Comparison of ENCODE assay signal across 8 cellular contexts in genomic region chr7:99616359-99617186, GRCh38. TPM values are rescaled to one million over a fixed set of nuclear protein-coding genes. Genes with fewer than 3 reads are reported as not detected.
DNase-seq lines count a peak whose midpoint lies in the region; ATAC-seq and TF ChIP-seq lines count a peak whose summit lies in the region.

Gene ZSCAN25, plus strand, starts transcription at chr7:99616946. Its CDS starts 2,661 bp downstream, at chr7:99619607.

- POLR2A ChIA-PET in GM10248 (lab: Yijun Ruan, JAX): no interaction called here

- H3K4me1 Mint-ChIP-seq in HFFc6 (ENCODE audit: low read depth): peaks cover 55% of the 10 kb centered on the region
- H3K4me1 Mint-ChIP-seq in activated naive CD8-positive, alpha-beta T cell (ENCODE audit: low read depth): peaks cover 48% of the 10 kb centered on the region

- DNase-seq in GM10248 (ENCODE audit: extremely low spot score) (peak; percentile 95), HFFc6 (peak; percentile 84), NCI-H1048 (lab: John Stamatoyannopoulos, UW) (peak; percentile 84), SKM-1 (lab: John Stamatoyannopoulos, UW; ENCODE audit: unreplicated experiment) (peak; percentile 91), Right ventricle myocardium inferior (ENCODE audit: missing footprints) (peak; percentile 94), ovary (peak; percentile 83 to 92 (median 86)), thyroid gland (peak; percentile 82 to 87)

- H3K27ac ChIP-seq in ovary (peak within 1 kb of the TSS; percentile 65 to 70), thyroid gland (peak within 1 kb of the TSS in 2 of 3 donors; percentile 77 to 79)

- peaks cover 13% of the 10 kb centered on the region for H3K36me3 Mint-ChIP-seq in HFFc6 (ENCODE audit: low read depth)
- H3K36me3 Mint-ChIP-seq in activated naive CD8-positive, alpha-beta T cell: peaks cover 13% of the 10 kb centered on the region

- TF ChIP-seq CTCF in GM10248 (IDR thresholded peaks at IDR 0.05; ENCODE audit: control extremely low read depth, extremely low read depth, low read depth, missing control alignments): peak; percentile 65
- peak; percentile 60 for TF ChIP-seq CTCF in HFFc6 (IDR thresholded peaks at IDR 0.05)
- no peak for TF ChIP-seq CTCF in ovary (IDR thresholded peaks at IDR 0.05)
- TF ChIP-seq CTCF in thyroid gland (IDR thresholded peaks at IDR 0.05): peak in 2 of 6 experiments; percentile 9 to 10

- peaks cover 3% of the 10 kb centered on the region for H3K27me3 Mint-ChIP-seq in HFFc6 (ENCODE audit: insufficient read depth)
- no peaks in the 10 kb centered on the region for H3K27me3 Mint-ChIP-seq in activated naive CD8-positive, alpha-beta T cell

- intact Hi-C loops in Right ventricle myocardium inferior (cut with DNase I): no loop called here
- intact Hi-C loops in ovary (cut with DNase I): no loop called here
- intact Hi-C loops in thyroid gland (cut with DNase I): loop anchor here (10.0 kb wide), 1 partner anchor 62 kb away; the partner anchor contains the start of genes FAM200A and ZNF655

- TF ChIP-seq POLR2A in ovary (IDR thresholded peaks at IDR 0.05): peak; percentile 44
- peak in 1 of 2 donors; percentile 59 for TF ChIP-seq POLR2A in thyroid gland (IDR thresholded peaks at IDR 0.05)

- no peaks in the 10 kb centered on the region for H3K9me3 ChIP-seq in ovary
- no peaks in the 10 kb centered on the region for H3K9me3 ChIP-seq in thyroid gland

- 0 to 1% (median 1%) methylated on average over 37 to 59 of the region's 59 CpGs for WGBS in ovary, 3 donors
- 2% methylated on average over 15 to 20 of the region's 59 CpGs for WGBS in thyroid gland, 2 donors

- H3K4me3 Mint-ChIP-seq in HFFc6: peak within 1 kb of the TSS; percentile 95
- peak within 1 kb of the TSS; percentile 95 for H3K4me3 Mint-ChIP-seq in activated naive CD8-positive, alpha-beta T cell

- CTCF ChIA-PET in GM10248 (lab: Yijun Ruan, JAX): interaction anchor here (1.1 to 4.0 kb wide), 7 partner anchors 9 to 376 kb away, joined by 3 to 13 read pairs (median 3); partner anchors contain the start of gene ZNF655

- no peaks in the 10 kb centered on the region for H3K9me3 Mint-ChIP-seq in HFFc6
- no peaks in the 10 kb centered on the region for H3K9me3 Mint-ChIP-seq in activated naive CD8-positive, alpha-beta T cell (ENCODE audit: low read depth)

- H3K27ac Mint-ChIP-seq in HFFc6: peak within 1 kb of the TSS; percentile 90
- H3K27ac Mint-ChIP-seq in activated naive CD8-positive, alpha-beta T cell: peak within 1 kb of the TSS; percentile 94

- H3K36me3 ChIP-seq in ovary (no peaks in the 10 kb centered on the region), thyroid gland (peaks cover 23% of the 10 kb centered on the region in 2 donors)

- no peaks in the 10 kb centered on the region for H3K27me3 ChIP-seq in ovary
- no peaks in the 10 kb centered on the region for H3K27me3 ChIP-seq in thyroid gland

- peak; percentile 97 for ATAC-seq in Right ventricle myocardium inferior

- no peak for TF ChIP-seq EP300 in ovary (IDR thresholded peaks at IDR 0.05)

- peaks cover 4% of the 10 kb centered on the region for H3K4me1 ChIP-seq in ovary (ENCODE audit: insufficient read depth)
- H3K4me1 ChIP-seq in thyroid gland: peaks cover 9 to 11% of the 10 kb centered on the region in 2 donors

- H3K4me3 ChIP-seq in ovary (peak within 1 kb of the TSS; percentile 76), thyroid gland (replicated peaks in 1 of 3) (peak within 1 kb of the TSS; percentile 60 to 97 (median 96))

RNA-seq across cellular contexts. Expression of gene ZSCAN25, which starts in this region (rescaled TPM):
- total RNA-seq in HFFc6 (2021; fragmentation: NEBNext Ultra II Directional; extraction: Animal tissue kit (Norgen Biotek cat#: 25700)): 10 to 100 TPM in 3 of 6 experiments, 1 to 10 TPM in 3; 9.3 to 12.6 (median 9.9) TPM
- 8.1 TPM for total RNA-seq in Right ventricle myocardium inferior
- total RNA-seq in ovary: 10 to 100 TPM; 10.2 to 21.1 (median 18.2) TPM
- polyA plus RNA-seq in ovary: 10 to 100 TPM in 1 of 2 donors, 1 to 10 TPM in 1; 9.8 to 10.7 TPM
- total RNA-seq in thyroid gland: 10 to 100 TPM; 17.5 to 32.4 (median 23.8) TPM

Comparison
In these comparisons a context has a peak if more than half of its experiments do, and no peak if none do; other contexts are left out.
1. Peak in every context shown above with its lines: DNase-seq, ATAC-seq, H3K4me3 ChIP-seq and H3K27ac ChIP-seq.
2. CTCF ChIP-seq: peak in GM10248 (single experiment) and HFFc6 (single experiment); none in ovary (0 of 3).